Comparison of ENCODE assay signal across 15 cellular contexts in the genomic region with DNA sequence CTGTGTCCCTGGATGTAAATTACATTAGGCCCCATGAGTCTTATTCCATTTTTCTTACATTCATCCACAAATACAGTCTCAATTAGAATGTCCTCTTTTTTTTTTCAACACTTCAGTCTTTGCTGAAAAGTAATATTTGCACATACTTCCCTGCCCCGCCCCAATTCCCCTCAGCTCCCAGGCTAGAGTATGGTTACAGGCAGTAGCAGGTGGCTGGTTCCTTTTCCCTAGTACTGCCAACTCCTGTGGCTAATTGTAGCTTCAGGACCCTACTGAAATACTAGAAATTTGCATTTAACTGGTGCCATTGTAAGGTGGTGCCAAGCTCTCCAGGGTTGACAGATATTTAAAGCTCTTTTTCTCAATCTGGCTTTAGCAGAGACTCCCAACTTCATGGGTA.
DNase-seq lines count a peak whose midpoint lies in the region; ATAC-seq, FAIRE-seq and TF ChIP-seq lines count a peak whose summit lies in the region.
"Had no signal": no experiment of that assay in that cellular context is flagged by ENCODE, and none has a peak within 500 bp of the region (broad histone marks: within the 10 kb centered on the region; RNA-seq: fewer than 3 reads in every experiment).

No MANE protein-coding gene starts in this region.

- H3K9me3 Mint-ChIP-seq in mesothelial cell of epicardium (no peaks in the 10 kb centered on the region), CD14-positive monocyte (peaks cover 0 to 4% (median 3%) of the 10 kb centered on the region in 7 donors)

- H3K27ac ChIP-seq in A549, result no peak overlapping the region
- H3K27ac ChIP-seq in HUES48 (ENCODE audit: low read depth, low read length), result peak overlapping the region; percentile 12
- H3K27ac ChIP-seq in RWPE2 (ENCODE audit: poor library complexity, severe bottlenecking), result no peak overlapping the region
- no peak overlapping the region for H3K27ac ChIP-seq in testis
- H3K27ac ChIP-seq: PC-9, SK-N-MC had no signal

- H3K4me1 ChIP-seq in A549, result peaks cover 6% of the 10 kb centered on the region; the same call in 1 of the 3 replicates
- H3K4me1 ChIP-seq in HUES48 (ENCODE audit: control insufficient read depth, insufficient read depth, low read length), result no peaks in the 10 kb centered on the region; the same call in 1 of the 2 replicates
- no peaks in the 10 kb centered on the region for H3K4me1 ChIP-seq in RWPE2 (ENCODE audit: insufficient read depth, poor library complexity, severe bottlenecking)
- no peaks in the 10 kb centered on the region for H3K4me1 ChIP-seq in testis

- TF ChIP-seq RAD21 in A549 (conservative IDR thresholded peaks at IDR 0.05 in 1 of 2, IDR thresholded peaks at IDR 0.05 in 1 of 2), result no peak

- peaks cover 26% of the 10 kb centered on the region for H3K36me3 Mint-ChIP-seq in mesothelial cell of epicardium
- H3K36me3 Mint-ChIP-seq in CD14-positive monocyte, result peaks cover 51 to 58% of the 10 kb centered on the region in 2 donors

- H3K4me3 ChIP-seq in A549, result no peak overlapping the region
- no peak overlapping the region for H3K4me3 ChIP-seq in HUES48 (ENCODE audit: low read depth, low read length)
- H3K4me3 ChIP-seq in RWPE2 (ENCODE audit: severe bottlenecking), result no peak overlapping the region
- H3K4me3 ChIP-seq in testis, result no peak overlapping the region
- H3K4me3 ChIP-seq: PC-9, SK-N-MC had no signal

- TF ChIP-seq POLR2A in A549 (IDR thresholded peaks at IDR 0.05; ENCODE audit: low read length), result no peak
- TF ChIP-seq POLR2A in testis (IDR thresholded peaks at IDR 0.05), result no peak

- H3K27me3 ChIP-seq in HUES48 (ENCODE audit: control insufficient read depth, insufficient read depth, low read length) (no peaks in the 10 kb centered on the region), RWPE2 (ENCODE audit: insufficient read depth, poor library complexity, severe bottlenecking) (no peaks in the 10 kb centered on the region), testis (no peaks in the 10 kb centered on the region)

- no peak for TF ChIP-seq CTCF in A549 (IDR thresholded peaks at IDR 0.05)
- TF ChIP-seq CTCF in RWPE2 (IDR thresholded peaks at IDR 0.05; ENCODE audit: poor library complexity, severe bottlenecking), result no peak
- TF ChIP-seq CTCF in mesothelial cell of epicardium (IDR thresholded peaks at IDR 0.05; ENCODE audit: unreplicated experiment), result no peak
- TF ChIP-seq CTCF in CD14-positive monocyte (IDR thresholded peaks at IDR 0.05), result no peak
- TF ChIP-seq CTCF in testis (IDR thresholded peaks at IDR 0.05), result no peak

- no peaks in the 10 kb centered on the region for H3K4me1 Mint-ChIP-seq in mesothelial cell of epicardium
- H3K4me1 Mint-ChIP-seq in CD14-positive monocyte, result no peaks in the 10 kb centered on the region

- 75% methylated on average over 1 of the region's 1 CpG for WGBS in A549 (ENCODE audit: missing lambda C conversion rate)
- whole genome bisulfite sequencing in testis, 2 donors, result 94 to 100% methylated on average over 1 of the region's 1 CpG

- no peak for FAIRE-seq in A549 (lab: Jason Lieb, UNC)
- FAIRE-seq: D721Med had no signal

- TF ChIP-seq EP300 in A549 (IDR thresholded peaks at IDR 0.05), result no peak

- peaks cover 46% of the 10 kb centered on the region for H3K36me3 ChIP-seq in HUES48 (ENCODE audit: control insufficient read depth, insufficient read depth, low read length)
- peaks cover 51% of the 10 kb centered on the region for H3K36me3 ChIP-seq in RWPE2 (ENCODE audit: low read depth)
- H3K36me3 ChIP-seq in testis (ENCODE audit: low read depth, missing control alignments), result no peaks in the 10 kb centered on the region

- H3K27ac Mint-ChIP-seq in mesothelial cell of epicardium (peak overlapping the region; percentile 15), CD14-positive monocyte (no peak overlapping the region)

- peak; percentile 33 to 43; a peak in 2 of 6 replicates for ATAC-seq in A549
- ATAC-seq in RWPE2 (ENCODE audit: low read depth), result peak; percentile 36; the same call in 1 of the 3 replicates
- no peak for ATAC-seq in GM21576 (IDR thresholded peaks at IDR 0.05; ENCODE audit: unreplicated experiment)

- no peak for DNase-seq in A549 (ENCODE audit: low read depth in 1 of 2, low spot score in 1 of 2)
- no peak for DNase-seq in RWPE2 (ENCODE audit: low spot score)
- DNase-seq in mesothelial cell of epicardium (ENCODE audit: low spot score in 2 of 2, unreplicated experiment in 2 of 2), result no peak
- DNase-seq in activated gamma-delta T cell treated with Interleukin-2 at 50 U/mL for 16 hours, result no peak
- no peak for DNase-seq in CD14-positive monocyte (ENCODE audit: low spot score)
- no peak for DNase-seq in testis
- DNase-seq: KBM-7, NCI-H1048, NCI-H187, NCI-H526, PC-9 had no signal

- intact Hi-C loops in CD14-positive monocyte (cut with micrococcal nuclease) (no loop called here), testis (cut with DNase I; ENCODE audit: low total_unique reads) (no loop called here)

- H3K27me3 Mint-ChIP-seq in mesothelial cell of epicardium (ENCODE audit: low read depth) (no peaks in the 10 kb centered on the region), CD14-positive monocyte (ENCODE audit: low read depth in 3 of 3) (peaks cover 0 to 2% (median 0%) of the 10 kb centered on the region in 3 donors)

- no peak overlapping the region for H3K4me3 Mint-ChIP-seq in mesothelial cell of epicardium
- H3K4me3 Mint-ChIP-seq in CD14-positive monocyte, result no peak overlapping the region

- no peak overlapping the region for H3K9ac ChIP-seq in HUES48 (ENCODE audit: low read depth, low read length)

- H3K4me2 ChIP-seq in A549, result no peak overlapping the region
- H3K4me2 ChIP-seq: PC-9 had no signal

- H3K9me3 ChIP-seq in A549 (no peaks in the 10 kb centered on the region), HUES48 (ENCODE audit: control insufficient read depth, insufficient read depth, low read length) (no peaks in the 10 kb centered on the region), RWPE2 (ENCODE audit: severe bottlenecking) (no peaks in the 10 kb centered on the region), testis (no peaks in the 10 kb centered on the region)

- CTCF ChIA-PET in A549 (lab: Yijun Ruan, JAX), result no interaction called here

- POLR2A ChIA-PET in A549 (lab: Yijun Ruan, JAX), result no interaction called here

TF ChIP-seq in A549, 52 proteins besides CTCF, POLR2A, EP300 and RAD21:
- TF ChIP-seq ZFP36 (IDR thresholded peaks at IDR 0.05; ENCODE audit: borderline replicate concordance, partially characterized antibody), result no peak
- TF ChIP-seq HOXB5 (CRISPR knock-in tag; IDR thresholded peaks at IDR 0.05), result no peak
- no peak for TF ChIP-seq NFE2L2 (conservative IDR thresholded peaks at IDR 0.05; ENCODE audit: low read length)
- TF ChIP-seq RNF2 (IDR thresholded peaks at IDR 0.05; ENCODE audit: borderline replicate concordance, low read depth), result no peak
- no peak for TF ChIP-seq POLR2AphosphoS2 (conservative IDR thresholded peaks at IDR 0.05; ENCODE audit: low read length)
- TF ChIP-seq TFCP2L1 (CRISPR knock-in tag; IDR thresholded peaks at IDR 0.05), result no peak
- no peak for TF ChIP-seq KDM5A (IDR thresholded peaks at IDR 0.05)
- no peak for TF ChIP-seq NR3C1 (IDR thresholded peaks at IDR 0.05)
- no peak for TF ChIP-seq CHD4 (IDR thresholded peaks at IDR 0.05; ENCODE audit: borderline replicate concordance)
- TF ChIP-seq ZC3H11A (IDR thresholded peaks at IDR 0.05), result no peak
- no peak for TF ChIP-seq CBX2 (IDR thresholded peaks at IDR 0.05; ENCODE audit: borderline replicate concordance, low read depth)
- TF ChIP-seq RCOR1 (IDR thresholded peaks at IDR 0.05; ENCODE audit: low read depth, low read length), result no peak
